Comparison of ENCODE assay signal across 29 cellular contexts in genomic region chr3:159565313-159565712, GRCh38.
"Had no signal": no experiment of that assay in that cellular context is flagged by ENCODE, and none has a peak within 500 bp of the region (broad histone marks: within the 10 kb centered on the region; RNA-seq: fewer than 3 reads in every experiment).

No MANE protein-coding gene starts in this region.

- H3K4me1 Mint-ChIP-seq: activated CD4-positive, alpha-beta T cell treated with anti-CD3 and anti-CD28 coated beads for 36 hours; activated CD4-positive, alpha-beta T cell treated with anti-CD3 and anti-CD28 coated beads, Interleukin-2, amount 10 ng/mL, durations not matched to agents 7 days and 5 days; activated naive CD8-positive, alpha-beta T cell treated with anti-CD3 and anti-CD28 coated beads for 36 hours had no signal

- H3K4me3 ChIP-seq: ascending aorta, Peyer's patch, SJSA1 had no signal

- H3K27me3 ChIP-seq: ascending aorta, Peyer's patch, SJSA1 had no signal

- H3K4me3 Mint-ChIP-seq: activated CD4-positive, alpha-beta T cell treated with anti-CD3 and anti-CD28 coated beads for 36 hours; activated CD4-positive, alpha-beta T cell treated with anti-CD3 and anti-CD28 coated beads, Interleukin-2, amount 10 ng/mL, durations not matched to agents 7 days and 5 days; activated CD8-positive, alpha-beta T cell treated with anti-CD3 and anti-CD28 coated beads, Interleukin-2, amount 10 ng/mL, durations not matched to agents 7 days and 5 days; activated naive CD8-positive, alpha-beta T cell treated with anti-CD3 and anti-CD28 coated beads for 36 hours; activated T-cell treated with anti-CD3 and anti-CD28 coated beads, Interleukin-2, amount 50 U/mL, for 24 hours; T-helper 1 cell treated with Interleukin-12 subunit alpha and Interleukin-12 subunit beta and Interleukin-4 antibody, amounts not matched to agents 30 μg/mL and 1 μg/mL, for 36 hours; T-helper 2 cell treated with Interferon-gamma antibody and Interleukin-4, amounts not matched to agents 5 μg/mL and 100 μg/mL, for 36 hours; WTC11 had no signal

- H3K4me1 ChIP-seq: ascending aorta, Peyer's patch, SJSA1 had no signal

- H3K27ac Mint-ChIP-seq: activated CD4-positive, alpha-beta T cell treated with anti-CD3 and anti-CD28 coated beads for 36 hours; activated CD4-positive, alpha-beta T cell treated with anti-CD3 and anti-CD28 coated beads, Interleukin-2, amount 10 ng/mL, durations not matched to agents 7 days and 5 days; activated CD8-positive, alpha-beta T cell treated with anti-CD3 and anti-CD28 coated beads, Interleukin-2, amount 10 ng/mL, durations not matched to agents 7 days and 5 days; activated naive CD8-positive, alpha-beta T cell treated with anti-CD3 and anti-CD28 coated beads for 36 hours; activated T-cell treated with anti-CD3 and anti-CD28 coated beads, Interleukin-2, amount 50 U/mL, for 24 hours; activated T-helper 2 cell treated with anti-CD3 and anti-CD28 coated beads, Interferon-gamma antibody, Interleukin-2, Interleukin-4, amounts not matched to agents 10 μg/mL and 5 μg/mL and 100 μg/mL, durations not matched to agents 14 hours and 24 hours and 36 hours; T-helper 1 cell treated with Interleukin-12 subunit alpha and Interleukin-12 subunit beta and Interleukin-4 antibody, amounts not matched to agents 30 μg/mL and 1 μg/mL, for 36 hours; T-helper 2 cell treated with Interferon-gamma antibody and Interleukin-4, amounts not matched to agents 5 μg/mL and 100 μg/mL, for 36 hours; WTC11 had no signal

- DNase-seq: activated CD4-positive, alpha-beta T cell treated with anti-CD3 and anti-CD28 coated beads for 36 hours; activated CD4-positive, alpha-beta T cell treated with anti-CD3 and anti-CD28 coated beads, Interleukin-2, amount 10 ng/mL, durations not matched to agents 7 days and 5 days; activated CD4-positive, alpha-beta T cell treated with anti-CD3 and anti-CD28 coated beads, Interleukin-2, amount 50 U/mL, for 48 hours; activated CD8-positive, alpha-beta T cell treated with anti-CD3 and anti-CD28 coated beads, Interleukin-2, amount 10 ng/mL, durations not matched to agents 7 days and 5 days; activated naive CD4-positive, alpha-beta T cell treated with anti-CD3 and anti-CD28 coated beads, Interleukin-2, amount 50 U/mL, for 16 hours; activated naive CD8-positive, alpha-beta T cell treated with anti-CD3 and anti-CD28 coated beads for 36 hours; activated T-cell treated with anti-CD3 and anti-CD28 coated beads, Interleukin-2, amount 50 U/mL, for 24 hours; amygdala; MM.1S; MV-4-11; NCI-H1092; NCI-H1436 treated with DMSO at 0.1 percent for 48 hours; NCI-H1694 treated with DMSO at 0.1 percent for 48 hours; NCI-H2029; NCI-H345; NCI-H524 treated with DMSO at 0.1 percent for 48 hours; Peyer's patch; RPMI8226; SHP77 treated with DMSO at 0.1 percent for 48 hours; SK-N-SH had no signal

- H3K9ac ChIP-seq: SK-N-SH had no signal

- FAIRE-seq: colon, TTC549 had no signal

- H3K4me2 ChIP-seq: SK-N-SH had no signal

- H3K36me3 Mint-ChIP-seq: activated naive CD8-positive, alpha-beta T cell treated with anti-CD3 and anti-CD28 coated beads for 36 hours; WTC11 had no signal

- H3K36me3 ChIP-seq: ascending aorta, Peyer's patch, SJSA1 had no signal

- H3K9me3 Mint-ChIP-seq: activated CD4-positive, alpha-beta T cell treated with anti-CD3 and anti-CD28 coated beads, Interleukin-2, amount 10 ng/mL, durations not matched to agents 7 days and 5 days; activated T-helper 2 cell treated with anti-CD3 and anti-CD28 coated beads, Interferon-gamma antibody, Interleukin-2, Interleukin-4, amounts not matched to agents 10 μg/mL and 5 μg/mL and 100 μg/mL, durations not matched to agents 14 hours and 24 hours and 36 hours; T-helper 1 cell treated with Interleukin-12 subunit alpha and Interleukin-12 subunit beta and Interleukin-4 antibody, amounts not matched to agents 30 μg/mL and 1 μg/mL, for 36 hours; T-helper 2 cell treated with Interferon-gamma antibody and Interleukin-4, amounts not matched to agents 5 μg/mL and 100 μg/mL, for 36 hours had no signal

- ATAC-seq: activated CD4-positive, alpha-beta T cell treated with anti-CD3 and anti-CD28 coated beads for 36 hours; activated CD4-positive, CD25-positive, alpha-beta regulatory T cell treated with anti-CD3 and anti-CD28 coated beads, Interleukin-2, amount 50 U/mL, for 24 hours; activated CD8-positive, alpha-beta T cell treated with anti-CD3 and anti-CD28 coated beads, Interleukin-2, amount 10 ng/mL, durations not matched to agents 7 days and 5 days; WTC11 had no signal

- H3K9me3 ChIP-seq: ascending aorta, Peyer's patch, SJSA1, SK-N-SH had no signal

- H3K9me2 ChIP-seq: SK-N-SH had no signal

- H3K27ac ChIP-seq: ascending aorta, Peyer's patch, SJSA1 had no signal

- H3K27me3 Mint-ChIP-seq: activated CD4-positive, alpha-beta T cell treated with anti-CD3 and anti-CD28 coated beads for 36 hours; activated CD4-positive, alpha-beta T cell treated with anti-CD3 and anti-CD28 coated beads, Interleukin-2, amount 10 ng/mL, durations not matched to agents 7 days and 5 days; activated naive CD8-positive, alpha-beta T cell treated with anti-CD3 and anti-CD28 coated beads for 36 hours; activated T-cell treated with anti-CD3 and anti-CD28 coated beads, Interleukin-2, amount 50 U/mL, for 24 hours had no signal
